8 cellular contexts compared by ENCODE assay signal in genomic region chr3:125129512-125129962, GRCh38.
DNase-seq lines count a peak whose midpoint lies in the region; ATAC-seq, FAIRE-seq and TF ChIP-seq lines count a peak whose summit lies in the region.

No MANE protein-coding gene starts in this region.

- H3K4me1 ChIP-seq in BLaER1 treated with 17β-estradiol and CSF1 and Interleukin-3, amounts not matched to agents 10 nM and 100 nM: peaks cover 55 to 74% (median 60%) of the 10 kb centered on the region in 10 experiments
- H3K4me1 ChIP-seq in K562 (replicated peaks in 1 of 2; ENCODE audit: control insufficient read depth in 2 of 2, insufficient read depth in 2 of 2, low read length in 2 of 2): peaks cover 0 to 5% of the 10 kb centered on the region in 2 experiments; a peak in 2 of 5 replicates
- H3K4me1 ChIP-seq in mesendoderm (ENCODE audit: control insufficient read depth, low read depth, low read length): peaks cover 8% of the 10 kb centered on the region
- H3K4me1 ChIP-seq in spleen: peaks cover 0 to 62% (median 22%) of the 10 kb centered on the region in 6 donors

- peak overlapping the region in 3 of 11 experiments; percentile 19 to 48 (median 32); a peak in 4 of 22 replicates for H3K9ac ChIP-seq in BLaER1 treated with 17β-estradiol and CSF1 and Interleukin-3, amounts not matched to agents 10 nM and 100 nM
- H3K9ac ChIP-seq in K562 (ENCODE audit: insufficient read depth in 1 of 2, low read depth in 2 of 2, low read length in 2 of 2) (no peak overlapping the region), mesendoderm (ENCODE audit: low read length) (no peak overlapping the region)

- H4K20me1 ChIP-seq in BLaER1 treated with 17β-estradiol and CSF1 and Interleukin-3, amounts not matched to agents 10 nM and 100 nM: no peaks in the 10 kb centered on the region
- H4K20me1 ChIP-seq in K562 (replicated peaks; ENCODE audit: control insufficient read depth, insufficient read depth, low read length): no peaks in the 10 kb centered on the region

- 5% methylated on average over 8 of the region's 10 CpGs for WGBS in K562 (ENCODE audit: insufficient coverage, low coverage, missing lambda C conversion rate)
- no CpG with 5 or more reads among the region's 10 CpGs for WGBS in mesendoderm (ENCODE audit: extremely low coverage, insufficient coverage, low lambda C conversion rate)
- 73 to 85% (median 83%) methylated on average over 10 of the region's 10 CpGs for WGBS in spleen, 5 donors

- no peak for TF ChIP-seq RAD21 in K562 (CRISPR knock-in tag; conservative IDR thresholded peaks at IDR 0.05 in 1 of 2, IDR thresholded peaks at IDR 0.05 in 1 of 2)

- H3K4ac ChIP-seq in mesendoderm (ENCODE audit: low read depth, low read length): no peak overlapping the region

- POLR2A ChIA-PET in K562 (lab: Yijun Ruan, JAX): interaction anchor here (0.7 kb wide), 1 partner anchor 36 kb away, joined by 7 read pairs; no protein-coding TSS in a partner anchor

- BruUV-seq in K562 (replicated peaks; lab: Mats Ljungman, UMichigan): no TSS peak

- no peak overlapping the region for H4K8ac ChIP-seq in mesendoderm (ENCODE audit: low read depth, low read length)

- CTCF ChIA-PET in K562 (lab: Yijun Ruan, JAX; ENCODE audit: low intra/inter-chr PET ratio): no interaction called here

- in situ Hi-C loops in K562 (cut with MboI): no loop called here

- intact Hi-C loops in K562 (cut with micrococcal nuclease) (no loop called here), spleen (cut with DNase I; ENCODE audit: low total_unique reads) (no loop called here)

- no peaks in the 10 kb centered on the region for H3K9me1 ChIP-seq in K562 (ENCODE audit: control insufficient read depth, insufficient read depth, low read length)

- no peaks in the 10 kb centered on the region for H3K27me3 ChIP-seq in BLaER1 treated with 17β-estradiol and CSF1 and Interleukin-3, amounts not matched to agents 10 nM and 100 nM
- H3K27me3 ChIP-seq in K562 (ENCODE audit: control insufficient read depth in 2 of 2, insufficient read depth in 2 of 2, low read length in 2 of 2): peaks cover 3 to 11% of the 10 kb centered on the region in 2 experiments; a peak in 1 of 5 replicates
- H3K27me3 ChIP-seq in mesendoderm (ENCODE audit: insufficient read depth, low read length, poor library complexity): no peaks in the 10 kb centered on the region
- no peaks in the 10 kb centered on the region for H3K27me3 ChIP-seq in spleen (replicated peaks in 1 of 7)

- ATAC-seq in K562: 0 out of 3 replicates have a peak, but pooled peaks have one; percentile 42
- ATAC-seq in GM21825 (IDR thresholded peaks at IDR 0.05; ENCODE audit: unreplicated experiment): no peak
- ATAC-seq in HG02852 (IDR thresholded peaks at IDR 0.05; ENCODE audit: unreplicated experiment): no peak

- H3K79me2 ChIP-seq in K562 (ENCODE audit: control insufficient read depth, insufficient read depth, low read length) (no peaks in the 10 kb centered on the region), mesendoderm (ENCODE audit: control insufficient read depth, insufficient read depth, low read length) (no peaks in the 10 kb centered on the region)

- H3K4me2 ChIP-seq in BLaER1 treated with 17β-estradiol and CSF1 and Interleukin-3, amounts not matched to agents 10 nM and 100 nM: peak overlapping the region; percentile 75 to 92 (median 84)
- H3K4me2 ChIP-seq in K562 (ENCODE audit: insufficient read depth, low read length): no peak overlapping the region
- no peak overlapping the region for H3K4me2 ChIP-seq in mesendoderm (ENCODE audit: low read length)

- no peak for FAIRE-seq in K562 (lab: Jason Lieb, UNC)

- H3K18ac ChIP-seq in mesendoderm (ENCODE audit: low read length): peak overlapping the region; percentile 13

- no peak overlapping the region for H4K5ac ChIP-seq in mesendoderm (ENCODE audit: low read length)

- peaks cover 0 to under 1% (median 0%) of the 10 kb centered on the region in 11 experiments; a peak in 1 of 22 replicates for H3K9me3 ChIP-seq in BLaER1 treated with 17β-estradiol and CSF1 and Interleukin-3, amounts not matched to agents 10 nM and 100 nM (replicated peaks in 1 of 11)
- no peaks in the 10 kb centered on the region for H3K9me3 ChIP-seq in K562 (replicated peaks; ENCODE audit: control insufficient read depth, insufficient read depth, low read depth, low read length)
- no peaks in the 10 kb centered on the region for H3K9me3 ChIP-seq in spleen

- TF ChIP-seq EP300 in K562 (IDR thresholded peaks at IDR 0.05; ENCODE audit: low read length): no peak

- H2AK5ac ChIP-seq in mesendoderm (ENCODE audit: low read length): no peak overlapping the region

- H2AFZ ChIP-seq in K562 (ENCODE audit: low read depth, low read length): no peak overlapping the region

- H2BK5ac ChIP-seq in mesendoderm (ENCODE audit: low read length): no peak overlapping the region

- TF ChIP-seq POLR2A in K562 (conservative IDR thresholded peaks at IDR 0.05) (no peak), spleen (IDR thresholded peaks at IDR 0.05) (no peak)

- H3K79me1 ChIP-seq in mesendoderm (ENCODE audit: low read length): no peaks in the 10 kb centered on the region

- no peaks in the 10 kb centered on the region for H3K36me3 ChIP-seq in BLaER1 treated with 17β-estradiol and CSF1 and Interleukin-3, amounts not matched to agents 10 nM and 100 nM
- H3K36me3 ChIP-seq in K562 (ENCODE audit: control insufficient read depth, insufficient read depth, low read length) (no peaks in the 10 kb centered on the region), mesendoderm (ENCODE audit: control insufficient read depth, insufficient read depth, low read length) (no peaks in the 10 kb centered on the region), spleen (no peaks in the 10 kb centered on the region)

- no peak overlapping the region for H2BK15ac ChIP-seq in mesendoderm (replicated peaks; ENCODE audit: low read depth)

- peak overlapping the region; percentile 18 to 73 (median 65); a peak in 18 of 22 replicates for H3K27ac ChIP-seq in BLaER1 treated with 17β-estradiol and CSF1 and Interleukin-3, amounts not matched to agents 10 nM and 100 nM
- H3K27ac ChIP-seq in K562 (ENCODE audit: extremely low read depth, low read depth, low read length): no peak overlapping the region
- H3K27ac ChIP-seq in mesendoderm (ENCODE audit: low read depth, low read length): peak overlapping the region; percentile 52
- H3K27ac ChIP-seq in spleen: peak overlapping the region in 3 of 8 donors; percentile 10 to 46 (median 35)

- H2BK120ac ChIP-seq in mesendoderm (ENCODE audit: low read depth, low read length): no peak overlapping the region

- H3K23ac ChIP-seq in mesendoderm (ENCODE audit: low read length): no peak overlapping the region

- H3K56ac ChIP-seq in mesendoderm (ENCODE audit: low read length): no peak overlapping the region

- no peak overlapping the region for H3K4me3 ChIP-seq in BLaER1 treated with 17β-estradiol and CSF1 and Interleukin-3, amounts not matched to agents 10 nM and 100 nM
- H3K4me3 ChIP-seq in K562 (no peak overlapping the region), mesendoderm (ENCODE audit: low read length) (no peak overlapping the region), spleen (no peak overlapping the region)

- DNase-seq in NCI-H146 (lab: John Stamatoyannopoulos, UW) (peak; percentile 85), K562 (ENCODE audit: extremely low read depth in 1 of 4, low spot score in 3 of 4) (peak in 2 of 4 experiments; percentile 19 to 29), mesendoderm (no peak), NCI-H774 (lab: John Stamatoyannopoulos, UW) (no peak), spleen (no peak)

- TF ChIP-seq CTCF in K562 (IDR thresholded peaks at IDR 0.05 in 2 of 3, conservative IDR thresholded peaks at IDR 0.05 in 1 of 3; ENCODE audit: insufficient read depth in 2 of 3, low read depth in 1 of 3, low read length in 3 of 3): no peak
- TF ChIP-seq CTCF in spleen (IDR thresholded peaks at IDR 0.05 in 8 of 11, conservative IDR thresholded peaks at IDR 0.05 in 3 of 11): no peak

TF ChIP-seq in K562, 482 proteins besides CTCF, POLR2A, EP300 and RAD21 (continues in another document):
- TF ChIP-seq ATF3 (IDR thresholded peaks at IDR 0.05) (peak; percentile 36), ATF3 (CRISPR knock-in tag; conservative IDR thresholded peaks at IDR 0.05) (no peak), ZNF408 (CRISPR knock-in tag; IDR thresholded peaks at IDR 0.05; ENCODE audit: low read depth) (no peak), CEBPZ (IDR thresholded peaks at IDR 0.05; ENCODE audit: borderline replicate concordance, low read depth, low read length) (no peak), SLC30A9 (CRISPR knock-in tag; IDR thresholded peaks at IDR 0.05) (no peak), POLR2H (tag; IDR thresholded peaks at IDR 0.05; ENCODE audit: low read depth) (no peak), CSDE1 (IDR thresholded peaks at IDR 0.05) (no peak), U2AF1 (optimal IDR thresholded peaks at IDR 0.05; ENCODE audit: low read depth, low read length) (no peak), RFX1 (IDR thresholded peaks at IDR 0.05) (peak; percentile 84)

Comparison
In these comparisons a context has a peak if more than half of its experiments do, and no peak if none do; other contexts are left out.
1. H3K4me2 ChIP-seq: peak in BLaER1 treated with 17β-estradiol and CSF1 and Interleukin-3, amounts not matched to agents 10 nM and 100 nM (11 of 11); none in K562 (single experiment) and mesendoderm (single experiment).